ENCODE assay signal across 14 cellular contexts in genomic region chr2:25265802-25266201, GRCh38.
DNase-seq lines count a peak whose midpoint lies in the region; ATAC-seq and TF ChIP-seq lines count a peak whose summit lies in the region.
"Had no signal": no experiment of that assay in that cellular context is flagged by ENCODE, and none has a peak within 500 bp of the region (broad histone marks: within the 10 kb centered on the region; RNA-seq: fewer than 3 reads in every experiment).

No MANE protein-coding gene starts in this region.

- no peak overlapping the region for H3K4me3 ChIP-seq in PC-3 (ENCODE audit: low read length)
- H3K4me3 ChIP-seq: upper lobe of right lung had no signal

- H3K79me2 ChIP-seq in PC-3 (ENCODE audit: low read length): no peaks in the 10 kb centered on the region

- H3K9me3 Mint-ChIP-seq in activated naive CD8-positive, alpha-beta T cell (ENCODE audit: low read depth): no peaks in the 10 kb centered on the region
- H3K9me3 Mint-ChIP-seq in activated naive CD8-positive, alpha-beta T cell treated with anti-CD3 and anti-CD28 coated beads for 36 hours: no peaks in the 10 kb centered on the region
- H3K9me3 Mint-ChIP-seq in activated naive CD8-positive, alpha-beta T cell treated with anti-CD3 and anti-CD28 coated beads, Interleukin-2, amount 50 U/mL, for 24 hours: no peaks in the 10 kb centered on the region
- H3K9me3 Mint-ChIP-seq in stimulated activated effector memory CD8-positive, alpha-beta T cell treated with anti-CD3 and anti-CD28 coated beads, Interleukin-12 subunit alpha, Interleukin-12 subunit beta, amount 100 ng/mL, for 72 hours: no peaks in the 10 kb centered on the region
- H3K9me3 Mint-ChIP-seq: activated CD4-positive, alpha-beta memory T cell treated with anti-CD3 and anti-CD28 coated beads, Interleukin-2, amount 10 ng/mL, durations not matched to agents 7 days and 5 days had no signal

- H3K27ac ChIP-seq in PC-3 (ENCODE audit: low read length): no peak overlapping the region
- H3K27ac ChIP-seq: neutrophil, upper lobe of right lung had no signal

- H3K27me3 Mint-ChIP-seq in activated naive CD8-positive, alpha-beta T cell: no peaks in the 10 kb centered on the region
- H3K27me3 Mint-ChIP-seq in activated naive CD8-positive, alpha-beta T cell treated with anti-CD3 and anti-CD28 coated beads for 36 hours: no peaks in the 10 kb centered on the region
- H3K27me3 Mint-ChIP-seq in activated naive CD8-positive, alpha-beta T cell treated with anti-CD3 and anti-CD28 coated beads, Interleukin-2, amount 50 U/mL, for 24 hours: no peaks in the 10 kb centered on the region
- H3K27me3 Mint-ChIP-seq: activated CD4-positive, alpha-beta memory T cell treated with anti-CD3 and anti-CD28 coated beads, Interleukin-2, amount 10 ng/mL, durations not matched to agents 7 days and 5 days had no signal

- no peak overlapping the region for H3K4me3 Mint-ChIP-seq in activated naive CD8-positive, alpha-beta T cell
- no peak overlapping the region for H3K4me3 Mint-ChIP-seq in activated naive CD8-positive, alpha-beta T cell treated with anti-CD3 and anti-CD28 coated beads for 36 hours
- H3K4me3 Mint-ChIP-seq in activated naive CD8-positive, alpha-beta T cell treated with anti-CD3 and anti-CD28 coated beads, Interleukin-2, amount 50 U/mL, for 24 hours: no peak overlapping the region
- H3K4me3 Mint-ChIP-seq in stimulated activated effector memory CD8-positive, alpha-beta T cell treated with anti-CD3 and anti-CD28 coated beads, Interleukin-12 subunit alpha, Interleukin-12 subunit beta, amount 100 ng/mL, for 72 hours: no peak overlapping the region
- H3K4me3 Mint-ChIP-seq: activated CD4-positive, alpha-beta memory T cell treated with anti-CD3 and anti-CD28 coated beads, Interleukin-2, amount 10 ng/mL, durations not matched to agents 7 days and 5 days had no signal

- BruUV-seq in PC-3 (replicated peaks; lab: Mats Ljungman, UMichigan): no TSS peak

- H4K20me1 ChIP-seq in PC-3 (ENCODE audit: low read length): no peaks in the 10 kb centered on the region

- H3K4me2 ChIP-seq in PC-3 (ENCODE audit: low read length): no peak overlapping the region

- H3K4me1 ChIP-seq in PC-3 (ENCODE audit: insufficient read depth, low read length): no peaks in the 10 kb centered on the region
- H3K4me1 ChIP-seq: upper lobe of right lung had no signal

- CTCF ChIA-PET in PC-3 (lab: Charles Lee): no interaction called here

- intact Hi-C loops in PC-3 (cut with micrococcal nuclease): no loop called here

- peaks cover 25% of the 10 kb centered on the region for H3K36me3 Mint-ChIP-seq in activated naive CD8-positive, alpha-beta T cell
- peaks cover 60% of the 10 kb centered on the region for H3K36me3 Mint-ChIP-seq in activated naive CD8-positive, alpha-beta T cell treated with anti-CD3 and anti-CD28 coated beads for 36 hours
- peaks cover 61% of the 10 kb centered on the region for H3K36me3 Mint-ChIP-seq in activated naive CD8-positive, alpha-beta T cell treated with anti-CD3 and anti-CD28 coated beads, Interleukin-2, amount 50 U/mL, for 24 hours (ENCODE audit: low read depth)
- peaks cover 94% of the 10 kb centered on the region for H3K36me3 Mint-ChIP-seq in stimulated activated effector memory CD8-positive, alpha-beta T cell treated with anti-CD3 and anti-CD28 coated beads, Interleukin-12 subunit alpha, Interleukin-12 subunit beta, amount 100 ng/mL, for 72 hours

- peaks cover 54% of the 10 kb centered on the region for H3K4me1 Mint-ChIP-seq in activated naive CD8-positive, alpha-beta T cell (ENCODE audit: low read depth)
- peaks cover 47% of the 10 kb centered on the region for H3K4me1 Mint-ChIP-seq in activated naive CD8-positive, alpha-beta T cell treated with anti-CD3 and anti-CD28 coated beads for 36 hours
- peaks cover 41% of the 10 kb centered on the region for H3K4me1 Mint-ChIP-seq in activated naive CD8-positive, alpha-beta T cell treated with anti-CD3 and anti-CD28 coated beads, Interleukin-2, amount 50 U/mL, for 24 hours
- peaks cover 42% of the 10 kb centered on the region for H3K4me1 Mint-ChIP-seq in stimulated activated effector memory CD8-positive, alpha-beta T cell treated with anti-CD3 and anti-CD28 coated beads, Interleukin-12 subunit alpha, Interleukin-12 subunit beta, amount 100 ng/mL, for 72 hours

- H3K27ac Mint-ChIP-seq in activated naive CD8-positive, alpha-beta T cell: peak overlapping the region; percentile 73
- no peak overlapping the region for H3K27ac Mint-ChIP-seq in activated naive CD8-positive, alpha-beta T cell treated with anti-CD3 and anti-CD28 coated beads for 36 hours
- peak overlapping the region; percentile 24 for H3K27ac Mint-ChIP-seq in activated naive CD8-positive, alpha-beta T cell treated with anti-CD3 and anti-CD28 coated beads, Interleukin-2, amount 50 U/mL, for 24 hours
- H3K27ac Mint-ChIP-seq in stimulated activated effector memory CD8-positive, alpha-beta T cell treated with anti-CD3 and anti-CD28 coated beads, Interleukin-12 subunit alpha, Interleukin-12 subunit beta, amount 100 ng/mL, for 72 hours: peak overlapping the region; percentile 76
- H3K27ac Mint-ChIP-seq: activated CD4-positive, alpha-beta memory T cell treated with anti-CD3 and anti-CD28 coated beads, Interleukin-2, amount 10 ng/mL, durations not matched to agents 7 days and 5 days had no signal

- no peaks in the 10 kb centered on the region for H3K9me3 ChIP-seq in PC-3 (ENCODE audit: low read length)
- H3K9me3 ChIP-seq: neutrophil, upper lobe of right lung had no signal

- no peaks in the 10 kb centered on the region for H3K9me2 ChIP-seq in PC-3 (replicated peaks; ENCODE audit: low read length)

- no peaks in the 10 kb centered on the region for H3K36me3 ChIP-seq in PC-3 (ENCODE audit: low read depth, low read length)

- H3F3A ChIP-seq in PC-3 (ENCODE audit: low read length, unreplicated experiment): no peaks in the 10 kb centered on the region

- POLR2A ChIA-PET in PC-3 (lab: Charles Lee; ENCODE audit: unreplicated experiment): no interaction called here

- no peak overlapping the region for H3K9ac ChIP-seq in PC-3 (ENCODE audit: low read length)

- no peak overlapping the region for H2AFZ ChIP-seq in PC-3 (ENCODE audit: low read length)

- DNase-seq in activated naive CD8-positive, alpha-beta T cell treated with anti-CD3 and anti-CD28 coated beads for 36 hours: no peak
- DNase-seq in HK-2 (ENCODE audit: unreplicated experiment) (peak; percentile 19), DMS53 treated with DMSO at 0.1 percent for 48 hours (lab: John Stamatoyannopoulos, UW; ENCODE audit: unreplicated experiment) (no peak), PC-3 (no peak)
- no peak for DNase-seq in activated naive CD8-positive, alpha-beta T cell treated with anti-CD3 and anti-CD28 coated beads, Interleukin-2, amount 50 U/mL, for 24 hours
- DNase-seq in stimulated activated effector memory CD8-positive, alpha-beta T cell treated with anti-CD3 and anti-CD28 coated beads, Interleukin-12 subunit alpha, Interleukin-12 subunit beta, amount 100 ng/mL, for 72 hours (ENCODE audit: low spot score in 2 of 2): no peak
- DNase-seq: activated CD4-positive, alpha-beta memory T cell treated with anti-CD3 and anti-CD28 coated beads, Interleukin-2, amount 10 ng/mL, durations not matched to agents 7 days and 5 days; AML-193; DMS153; NCI-H226; stimulated activated CD4-positive, alpha-beta T cell treated with anti-CD3 and anti-CD28 coated beads, Interleukin-2, amount 100 ng/mL, for 48 hours; upper lobe of right lung had no signal

- H3K27me3 ChIP-seq in PC-3 (ENCODE audit: low read length): no peaks in the 10 kb centered on the region
- H3K27me3 ChIP-seq: neutrophil, upper lobe of right lung had no signal

- no peak for TF ChIP-seq CTCF in PC-3 (conservative IDR thresholded peaks at IDR 0.05; ENCODE audit: low read depth, low read length)

- peak; percentile 31 for ATAC-seq in activated naive CD8-positive, alpha-beta T cell treated with anti-CD3 and anti-CD28 coated beads, Interleukin-2, amount 50 U/mL, for 24 hours
- ATAC-seq in stimulated activated effector memory CD8-positive, alpha-beta T cell treated with anti-CD3 and anti-CD28 coated beads, Interleukin-12 subunit alpha, Interleukin-12 subunit beta, amount 100 ng/mL, for 72 hours: peak; percentile 37
- ATAC-seq in PC-3: no peak
- ATAC-seq: upper lobe of right lung had no signal
